In the genomic region with DNA sequence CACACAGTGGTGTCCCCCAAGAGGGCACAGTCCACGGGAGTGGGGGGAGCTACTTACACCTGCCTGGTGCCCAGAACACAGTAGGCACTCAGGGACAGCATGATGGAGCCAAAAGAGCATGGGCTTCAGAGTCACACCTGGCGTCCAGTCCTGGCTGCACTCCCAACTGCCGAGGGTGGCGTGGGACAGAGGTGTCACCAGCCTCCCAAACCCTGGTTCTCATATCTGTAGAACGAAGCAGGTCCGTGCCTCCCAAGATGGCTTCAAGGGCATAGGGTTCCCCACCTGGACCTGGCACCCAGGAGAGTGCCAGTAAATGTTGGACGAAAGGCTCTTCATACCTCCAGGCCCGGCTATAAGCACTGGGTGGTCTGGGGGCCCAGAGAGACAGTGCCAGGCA, we compare ENCODE assay signal across 36 cellular contexts. TPM values are rescaled to one million over a fixed set of nuclear protein-coding genes. Genes with fewer than 3 reads are reported as not detected.
"Had no signal": no experiment of that assay in that cellular context is flagged by ENCODE, and none has a peak within 500 bp of the region (broad histone marks: within the 10 kb centered on the region; RNA-seq: fewer than 3 reads in every experiment).

No MANE protein-coding gene starts in this region.

- H3K4me1 ChIP-seq: adrenal gland, body of pancreas, colonic mucosa, esophagus squamous epithelium, gastroesophageal sphincter had no signal

- DNase-seq: activated CD4-positive, alpha-beta memory T cell treated with anti-CD3 and anti-CD28 coated beads for 36 hours; activated CD4-positive, alpha-beta T cell treated with anti-CD3 and anti-CD28 coated beads for 36 hours; activated CD4-positive, alpha-beta T cell treated with anti-CD3 and anti-CD28 coated beads, Interleukin-2, amount 10 ng/mL, durations not matched to agents 24 days and 14 days; activated CD4-positive, CD25-positive, alpha-beta regulatory T cell; activated CD4-positive, CD25-positive, alpha-beta regulatory T cell treated with anti-CD3 and anti-CD28 coated beads, Interleukin-2, amount 50 U/mL, for 72 hours; activated CD8-positive, alpha-beta memory T cell treated with anti-CD3 and anti-CD28 coated beads, Interleukin-2, amount 10 ng/mL, durations not matched to agents 7 days and 5 days; activated CD8-positive, alpha-beta memory T cell treated with anti-CD3 and anti-CD28 coated beads, Interleukin-2, amount 50 U/mL, for 4 hours; activated CD8-positive, alpha-beta T cell treated with anti-CD3 and anti-CD28 coated beads, Interleukin-2, amount 10 ng/mL, durations not matched to agents 7 days and 5 days; activated effector memory CD4-positive, alpha-beta T cell treated with anti-CD3 and anti-CD28 coated beads, Interleukin-2, amount 50 U/mL, for 16 hours; activated naive CD4-positive, alpha-beta T cell treated with anti-CD3 and anti-CD28 coated beads for 36 hours; activated naive CD8-positive, alpha-beta T cell treated with anti-CD3 and anti-CD28 coated beads for 36 hours; activated naive CD8-positive, alpha-beta T cell treated with anti-CD3 and anti-CD28 coated beads, Interleukin-2, amount 50 U/mL, for 24 hours; activated T-cell treated with anti-CD3 and anti-CD28 coated beads, Interleukin-2, amount 50 U/mL, for 1 hour; activated T-cell treated with anti-CD3 and anti-CD28 coated beads, Interleukin-2, amount 50 U/mL, for 48 hours; adrenal gland; amygdala; aorta; body of pancreas; caudate nucleus; cerebellar nuclear complex; colonic mucosa; effector CD8-positive, alpha-beta T cell; esophagus squamous epithelium; foreskin melanocyte; head of caudate nucleus; T-helper 2 cell had no signal

- H3K9me3 ChIP-seq: adrenal gland, body of pancreas, colonic mucosa, esophagus squamous epithelium, gastroesophageal sphincter had no signal

- ATAC-seq: activated CD4-positive, alpha-beta T cell treated with anti-CD3 and anti-CD28 coated beads for 36 hours; activated CD8-positive, alpha-beta memory T cell treated with anti-CD3 and anti-CD28 coated beads, Interleukin-2, amount 10 ng/mL, durations not matched to agents 7 days and 5 days; activated CD8-positive, alpha-beta T cell treated with anti-CD3 and anti-CD28 coated beads, Interleukin-2, amount 10 ng/mL, durations not matched to agents 7 days and 5 days; activated naive CD8-positive, alpha-beta T cell treated with anti-CD3 and anti-CD28 coated beads, Interleukin-2, amount 50 U/mL, for 24 hours; body of pancreas; gastroesophageal sphincter had no signal

- H3K27ac ChIP-seq: adrenal gland, body of pancreas, colonic mucosa, epithelial cell of prostate, esophagus squamous epithelium, gastroesophageal sphincter had no signal

- H3K4me3 ChIP-seq: adrenal gland, body of pancreas, colonic mucosa, esophagus squamous epithelium, gastroesophageal sphincter had no signal

- H3K36me3 ChIP-seq: adrenal gland, colonic mucosa, esophagus squamous epithelium, gastroesophageal sphincter had no signal

RNA-seq across cellular contexts. Expression of a gene that starts 8.9 kb away (rescaled TPM):
- total RNA-seq: activated CD4-positive, alpha-beta memory T cell treated with anti-CD3 and anti-CD28 coated beads for 36 hours; activated CD4-positive, alpha-beta T cell treated with anti-CD3 and anti-CD28 coated beads for 36 hours; activated CD4-positive, alpha-beta T cell treated with anti-CD3 and anti-CD28 coated beads, Interleukin-2, amount 10 ng/mL, durations not matched to agents 24 days and 14 days; activated CD8-positive, alpha-beta memory T cell treated with anti-CD3 and anti-CD28 coated beads for 36 hours; activated CD8-positive, alpha-beta memory T cell treated with anti-CD3 and anti-CD28 coated beads, Interleukin-2, amount 10 ng/mL, durations not matched to agents 7 days and 5 days; activated CD8-positive, alpha-beta T cell treated with anti-CD3 and anti-CD28 coated beads, Interleukin-2, amount 10 ng/mL, durations not matched to agents 7 days and 5 days; activated naive CD4-positive, alpha-beta T cell treated with anti-CD3 and anti-CD28 coated beads for 36 hours; activated naive CD8-positive, alpha-beta T cell treated with anti-CD3 and anti-CD28 coated beads for 36 hours; activated T-helper 1 cell treated with anti-CD3 and anti-CD28 coated beads, Interleukin-12 subunit alpha, Interleukin-12 subunit beta, Interleukin-2, Interleukin-4 antibody, amounts not matched to agents 30 ng/mL and 10 ng/mL and 1 ng/mL, durations not matched to agents 14 hours and 24 hours and 36 hours; activated T-helper 2 cell treated with anti-CD3 and anti-CD28 coated beads, Interferon-gamma antibody, Interleukin-2, Interleukin-4, amounts not matched to agents 10 μg/mL and 5 μg/mL and 100 μg/mL, durations not matched to agents 14 hours and 24 hours and 36 hours; aorta; colonic mucosa; dermis microvascular lymphatic vessel endothelial cell; endothelial cell of umbilical vein; esophagus squamous epithelium; fibroblast of lung; fibroblast of villous mesenchyme; gastroesophageal sphincter; T-helper 1 cell treated with Interleukin-12 subunit alpha and Interleukin-12 subunit beta and Interleukin-4 antibody, amounts not matched to agents 30 ng/mL and 1 ng/mL, for 36 hours had no signal
- polyA plus RNA-seq: aorta, endothelial cell of umbilical vein, fibroblast of lung had no signal
